In the genomic region with DNA sequence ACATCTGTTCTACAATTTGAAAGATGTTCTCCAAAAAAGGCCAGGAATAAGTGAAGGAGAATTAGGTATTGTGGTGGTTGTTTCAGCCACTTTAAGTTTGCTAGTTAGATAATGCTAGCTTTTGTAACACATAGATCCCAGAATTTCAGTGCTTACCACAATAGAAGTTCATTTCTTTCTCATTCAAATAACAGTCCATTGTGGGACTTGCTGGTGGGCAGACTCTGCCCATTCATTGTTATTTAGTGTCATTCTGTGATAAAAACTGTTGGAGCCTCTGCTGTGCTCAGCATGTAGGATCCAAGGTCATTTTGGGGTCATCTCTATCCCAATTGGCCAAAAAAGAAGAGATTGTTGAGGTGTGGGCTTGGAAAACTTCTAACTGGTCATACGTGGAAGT, we compare ENCODE assay signal across 19 cellular contexts.
"Had no signal": no experiment of that assay in that cellular context is flagged by ENCODE, and none has a peak within 500 bp of the region (broad histone marks: within the 10 kb centered on the region; RNA-seq: fewer than 3 reads in every experiment).

No MANE protein-coding gene starts in this region.

- H3K27me3 ChIP-seq: colonic mucosa, dorsolateral prefrontal cortex, right atrium auricular region, spleen, upper lobe of right lung had no signal

- DNase-seq: activated CD4-positive, alpha-beta memory T cell treated with anti-CD3 and anti-CD28 coated beads, Interleukin-2, amount 10 ng/mL, durations not matched to agents 7 days and 5 days; activated CD4-positive, alpha-beta T cell treated with anti-CD3 and anti-CD28 coated beads, Interleukin-2, amount 10 ng/mL, durations not matched to agents 24 days and 14 days; activated effector memory CD4-positive, alpha-beta T cell treated with Interleukin-2 at 50 U/mL for 16 hours; activated naive CD4-positive, alpha-beta T cell treated with anti-CD3 and anti-CD28 coated beads for 36 hours; activated naive CD8-positive, alpha-beta T cell treated with anti-CD3 and anti-CD28 coated beads, Interleukin-2, amount 10 ng/mL, durations not matched to agents 7 days and 5 days; activated T-cell treated with anti-CD3 and anti-CD28 coated beads, Interleukin-2, amount 50 U/mL, for 72 hours; amniotic stem cell; colonic mucosa; left ventricle myocardium superior; mucosa of descending colon; naive B cell; spleen; stimulated activated CD4-positive, alpha-beta T cell treated with anti-CD3 and anti-CD28 coated beads, Interleukin-4, amount 100 ng/mL, for 1 hour; stimulated activated naive CD4-positive, alpha-beta T cell; upper lobe of right lung had no signal

- H3K36me3 ChIP-seq: colonic mucosa, right atrium auricular region, spleen, upper lobe of right lung had no signal

- H3K9me3 ChIP-seq: colonic mucosa, mucosa of descending colon, right atrium auricular region, spleen, upper lobe of right lung had no signal

- H3K4me3 ChIP-seq: colonic mucosa, dorsolateral prefrontal cortex, mucosa of descending colon, right atrium auricular region, spleen, upper lobe of right lung had no signal

- H3K27ac ChIP-seq: colonic mucosa, epithelial cell of prostate, right atrium auricular region, spleen, upper lobe of right lung had no signal

- H3K4me1 ChIP-seq: colonic mucosa, right atrium auricular region, spleen, upper lobe of right lung had no signal

- ATAC-seq: activated CD4-positive, CD25-positive, alpha-beta regulatory T cell treated with anti-CD3 and anti-CD28 coated beads, Interleukin-2, amount 50 U/mL, for 24 hours; activated T-cell treated with anti-CD3 and anti-CD28 coated beads, Interleukin-2, amount 50 U/mL, for 72 hours; left ventricle myocardium superior; mucosa of descending colon had no signal
